10 cellular contexts compared by ENCODE assay signal in genomic region chr3:46932455-46933225, GRCh38. TPM values are rescaled to one million over a fixed set of nuclear protein-coding genes. Genes with fewer than 3 reads are reported as not detected.
A peak's percentile ranks its signal among the peaks of the same experiment; 100 is the strongest.
DNase-seq lines count a peak whose midpoint lies in the region; ATAC-seq and TF ChIP-seq lines count a peak whose summit lies in the region.
"Had no signal": no experiment of that assay in that cellular context is flagged by ENCODE, and none has a peak within 500 bp of the region (broad histone marks: within the 10 kb centered on the region; RNA-seq: fewer than 3 reads in every experiment).

No MANE protein-coding gene starts in this region.

- peak overlapping the region; percentile 10 to 84 for H3K18ac ChIP-seq in mesenchymal stem cell (ENCODE audit: low read depth in 1 of 2, low read length in 2 of 2)

- peaks cover 31 to 41% of the 10 kb centered on the region in 2 experiments for H3K36me3 ChIP-seq in mesenchymal stem cell (ENCODE audit: control insufficient read depth in 1 of 2, insufficient read depth in 2 of 2, low read depth in 1 of 2, low read length in 2 of 2)

- H3K27me3 ChIP-seq in mesenchymal stem cell (ENCODE audit: control insufficient read depth in 1 of 2, insufficient read depth in 1 of 2, low read length in 2 of 2), result no peaks in the 10 kb centered on the region

- H3K23ac ChIP-seq in mesenchymal stem cell (ENCODE audit: low read length in 2 of 2), result no peak overlapping the region

- H3K36me3 Mint-ChIP-seq in activated CD4-positive, alpha-beta T cell treated with anti-CD3 and anti-CD28 coated beads, Interleukin-2, amount 10 ng/mL, durations not matched to agents 7 days and 5 days (ENCODE audit: low read depth), result peaks cover 38% of the 10 kb centered on the region
- H3K36me3 Mint-ChIP-seq in brain, result peaks cover 19% of the 10 kb centered on the region

- TF ChIP-seq CTCF in brain (conservative IDR thresholded peaks at IDR 0.05), result no peak

- H2BK120ac ChIP-seq in mesenchymal stem cell (ENCODE audit: low read depth, low read length), result peak overlapping the region; percentile 71

- H3K4me1 Mint-ChIP-seq in activated CD4-positive, alpha-beta T cell treated with anti-CD3 and anti-CD28 coated beads, Interleukin-2, amount 10 ng/mL, durations not matched to agents 7 days and 5 days, result peaks cover 57% of the 10 kb centered on the region
- H3K4me1 Mint-ChIP-seq in brain, result peaks cover 75% of the 10 kb centered on the region

- no peak overlapping the region for H2BK5ac ChIP-seq in mesenchymal stem cell (ENCODE audit: low read depth, low read length, poor library complexity, severe bottlenecking)

- no peak overlapping the region for H3K9ac ChIP-seq in mesenchymal stem cell (ENCODE audit: low read length)

- H2AFZ ChIP-seq in mesenchymal stem cell (ENCODE audit: low read depth, low read length), result no peak overlapping the region

- peaks cover 12% of the 10 kb centered on the region for H3K9me3 Mint-ChIP-seq in activated CD4-positive, alpha-beta T cell treated with anti-CD3 and anti-CD28 coated beads, Interleukin-2, amount 10 ng/mL, durations not matched to agents 7 days and 5 days
- H3K9me3 Mint-ChIP-seq in brain, result no peaks in the 10 kb centered on the region

- peaks cover 48% of the 10 kb centered on the region for H3K79me1 ChIP-seq in mesenchymal stem cell (replicated peaks; ENCODE audit: low read length, poor library complexity, severe bottlenecking)

- H3K4me3 Mint-ChIP-seq in activated CD4-positive, alpha-beta T cell treated with anti-CD3 and anti-CD28 coated beads, Interleukin-2, amount 10 ng/mL, durations not matched to agents 7 days and 5 days, result no peak overlapping the region
- H3K4me3 Mint-ChIP-seq in brain, result no peak overlapping the region

- no peak overlapping the region for H3K4me3 ChIP-seq in mesenchymal stem cell (ENCODE audit: insufficient read depth in 1 of 2, low read depth in 1 of 2, low read length in 2 of 2)

- H3K4me2 ChIP-seq in mesenchymal stem cell (ENCODE audit: low read length, poor library complexity, severe bottlenecking), result no peak overlapping the region

- no peak for DNase-seq in activated CD4-positive, alpha-beta T cell treated with anti-CD3 and anti-CD28 coated beads, Interleukin-2, amount 10 ng/mL, durations not matched to agents 7 days and 5 days
- DNase-seq in activated CD4-positive, alpha-beta T cell treated with anti-CD3 and anti-CD28 coated beads for 4 hours, result no peak
- DNase-seq in mesenchymal stem cell (no peak), NCI-H1417 (lab: John Stamatoyannopoulos, UW) (no peak), superior temporal gyrus (ENCODE audit: extremely low spot score) (no peak)
- DNase-seq: NCI-H524 treated with DMSO at 0.1 percent for 48 hours; stimulated activated CD4-positive, alpha-beta T cell treated with anti-CD3 and anti-CD28 coated beads, Interleukin-1b, Interleukin-23, amount 100 ng/mL, for 48 hours had no signal

- H3K4me1 ChIP-seq in mesenchymal stem cell (ENCODE audit: control insufficient read depth, insufficient read depth, low read depth, low read length), result peaks cover 56% of the 10 kb centered on the region

- H3K27ac Mint-ChIP-seq in activated CD4-positive, alpha-beta T cell treated with anti-CD3 and anti-CD28 coated beads, Interleukin-2, amount 10 ng/mL, durations not matched to agents 7 days and 5 days, result peak overlapping the region; percentile 76
- H3K27ac Mint-ChIP-seq in brain, result peak overlapping the region; percentile 49 to 96 (median 73)

- H2BK15ac ChIP-seq in mesenchymal stem cell (ENCODE audit: low read depth, poor library complexity, severe bottlenecking), result peak overlapping the region; percentile 30

- H4K8ac ChIP-seq in mesenchymal stem cell (ENCODE audit: low read length), result peak overlapping the region; percentile 1

- no peaks in the 10 kb centered on the region for H3K27me3 Mint-ChIP-seq in activated CD4-positive, alpha-beta T cell treated with anti-CD3 and anti-CD28 coated beads, Interleukin-2, amount 10 ng/mL, durations not matched to agents 7 days and 5 days
- H3K27me3 Mint-ChIP-seq in brain, result no peaks in the 10 kb centered on the region

- H2AK5ac ChIP-seq in mesenchymal stem cell (ENCODE audit: low read length, severe bottlenecking), result peak overlapping the region; percentile 58

- POLR2A ChIA-PET in activated CD4-positive, alpha-beta T cell treated with anti-CD3 and anti-CD28 coated beads, Interleukin-2, amount 10 ng/mL, durations not matched to agents 7 days and 5 days (lab: Charles Lee), result no interaction called here

- H3K14ac ChIP-seq in mesenchymal stem cell (ENCODE audit: low read length in 2 of 2), result peak overlapping the region in 1 of 2 experiments; percentile 71

- peak overlapping the region; percentile 15 to 89 for H2BK12ac ChIP-seq in mesenchymal stem cell (ENCODE audit: low read length in 2 of 2)

- ATAC-seq in GM21367 (IDR thresholded peaks at IDR 0.05; ENCODE audit: unreplicated experiment), result no peak

- H3K4ac ChIP-seq in mesenchymal stem cell (ENCODE audit: low read depth in 1 of 2, low read length in 2 of 2), result peak overlapping the region; percentile 8 to 21

- H4K91ac ChIP-seq in mesenchymal stem cell (ENCODE audit: low read length), result peak overlapping the region; percentile 39

- CTCF ChIA-PET in activated CD4-positive, alpha-beta T cell treated with anti-CD3 and anti-CD28 coated beads, Interleukin-2, amount 10 ng/mL, durations not matched to agents 7 days and 5 days (lab: Charles Lee), result interaction anchor here (0.8 to 4.1 kb wide), 6 partner anchors 9 to 548 kb away, joined by 3 to 21 read pairs (median 4); no protein-coding TSS in a partner anchor

- H3K9me3 ChIP-seq in mesenchymal stem cell (ENCODE audit: control insufficient read depth, low read length), result peaks cover 6% of the 10 kb centered on the region

- H3K27ac ChIP-seq in mesenchymal stem cell (ENCODE audit: low read length, poor library complexity, severe bottlenecking) (no peak overlapping the region), temporal lobe (ENCODE audit: low read depth, low read length) (peak overlapping the region; percentile 84)

- 78% methylated on average over 7 of the region's 7 CpGs for WGBS in mesenchymal stem cell

RNA-seq across cellular contexts. Expression of gene CCDC12, which starts 43.9 kb away (rescaled TPM):
- total RNA-seq in activated CD4-positive, alpha-beta T cell treated with anti-CD3 and anti-CD28 coated beads, Interleukin-2, amount 10 ng/mL, durations not matched to agents 7 days and 5 days, result 10 to 100 TPM; 48.7 to 56.1 TPM
- 36.7 TPM for polyA plus RNA-seq in brain (ENCODE audit: insufficient read depth, low read depth, low replicate concordance)
- polyA plus RNA-seq in mesenchymal stem cell (2013, experiment 1 of 2), result 25.6 TPM
- 26.2 TPM for polyA plus RNA-seq in mesenchymal stem cell (2013, experiment 2 of 2)
- total RNA-seq in temporal lobe, result 14.3 TPM

RNA-seq across cellular contexts. Expression of gene NBEAL2, which starts 46.8 kb away (rescaled TPM):
- 100 to 1,000 TPM; 194 to 212 TPM for total RNA-seq in activated CD4-positive, alpha-beta T cell treated with anti-CD3 and anti-CD28 coated beads, Interleukin-2, amount 10 ng/mL, durations not matched to agents 7 days and 5 days
- 4.6 TPM for polyA plus RNA-seq in brain (ENCODE audit: insufficient read depth, low read depth, low replicate concordance)
- 2.0 TPM for polyA plus RNA-seq in mesenchymal stem cell (2013, experiment 1 of 2)
- 1.7 TPM for polyA plus RNA-seq in mesenchymal stem cell (2013, experiment 2 of 2)
- 3.2 TPM for total RNA-seq in temporal lobe

RNA-seq across cellular contexts. Expression of gene PTH1R, which starts 55.1 kb away (rescaled TPM):
- not detected for total RNA-seq in activated CD4-positive, alpha-beta T cell treated with anti-CD3 and anti-CD28 coated beads, Interleukin-2, amount 10 ng/mL, durations not matched to agents 7 days and 5 days
- 10.9 TPM for polyA plus RNA-seq in brain (ENCODE audit: insufficient read depth, low read depth, low replicate concordance)
- 0.15 TPM for polyA plus RNA-seq in mesenchymal stem cell (2013, experiment 1 of 2)
- 0.27 TPM for polyA plus RNA-seq in mesenchymal stem cell (2013, experiment 2 of 2)
- total RNA-seq in temporal lobe, result 0.98 TPM

Comparison
In these comparisons a context has a peak if more than half of its experiments do, and no peak if none do; other contexts are left out.
1. RNA of gene NBEAL2, which starts 46.8 kb away (total RNA-seq): 194 to 212 TPM in activated CD4-positive, alpha-beta T cell treated with anti-CD3 and anti-CD28 coated beads, Interleukin-2, amount 10 ng/mL, durations not matched to agents 7 days and 5 days; 3.2 TPM in temporal lobe (single experiment); every median in the first group is over 10 times any median in the second.